ENCODE assay signal across 1 cellular context in the genomic region with DNA sequence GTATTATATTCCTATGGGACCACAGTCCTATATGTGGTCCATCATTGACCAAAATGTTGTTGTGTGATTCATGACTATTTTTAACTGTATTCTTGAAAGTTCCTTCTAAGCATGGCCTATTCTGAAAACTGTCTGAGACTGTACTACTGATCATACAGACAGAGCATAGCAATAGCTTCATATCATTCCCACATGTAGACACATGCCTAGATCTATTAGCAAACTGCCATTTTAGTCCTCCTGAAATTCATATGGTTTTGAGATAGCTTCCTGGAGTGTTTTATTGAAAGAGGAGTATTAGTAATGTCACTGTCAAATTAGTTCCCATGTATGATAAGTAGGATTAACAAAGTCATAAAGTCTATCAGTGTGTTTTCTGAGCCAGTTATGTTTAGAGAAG.
TF ChIP-seq lines count a peak whose summit lies in the region.

No MANE protein-coding gene starts in this region.

TF ChIP-seq in A549, 52 proteins besides CTCF, POLR2A, EP300 and RAD21 (continued from another document):
- no peak for TF ChIP-seq FOSL2 (IDR thresholded peaks at IDR 0.05)
- no peak for TF ChIP-seq FOSL2 (CRISPR knock-in tag; IDR thresholded peaks at IDR 0.05)
